In genomic region chr22:23218053-23218866, GRCh38 we compare ENCODE assay signal across 9 cellular contexts. TPM values are rescaled to one million over a fixed set of nuclear protein-coding genes. Genes with fewer than 3 reads are reported as not detected.
DNase-seq lines count a peak whose midpoint lies in the region; ATAC-seq and TF ChIP-seq lines count a peak whose summit lies in the region.
"Had no signal": no experiment of that assay in that cellular context is flagged by ENCODE, and none has a peak within 500 bp of the region (broad histone marks: within the 10 kb centered on the region; RNA-seq: fewer than 3 reads in every experiment).

No MANE protein-coding gene starts in this region.

- intact Hi-C loops in left lung (cut with DNase I), result loop anchor here in 1 of 2 donors (5.0 kb wide), 1 partner anchor 36 kb away; the partner anchor contains the start of gene BCR

- H3K36me3 ChIP-seq in HUES6 (ENCODE audit: control insufficient read depth, insufficient read depth, low read length), result no peaks in the 10 kb centered on the region
- no peaks in the 10 kb centered on the region for H3K36me3 ChIP-seq in left lung

- peak overlapping the region; percentile 35 for H3K9ac ChIP-seq in HUES6 (ENCODE audit: low read length)

- peak overlapping the region; percentile 71 for H3K27ac Mint-ChIP-seq in activated CD8-positive, alpha-beta T cell treated with anti-CD3 and anti-CD28 coated beads, Interleukin-2, amount 10 ng/mL, durations not matched to agents 7 days and 5 days
- H3K27ac Mint-ChIP-seq in stimulated activated naive B cell treated with anti-CD40 and anti-IgM and Interleukin-4, amounts not matched to agents 10 μg/mL and 1 μg/mL and 100 μg/mL, for 72 hours, result peak overlapping the region; percentile 85

- TF ChIP-seq CTCF in left lung (IDR thresholded peaks at IDR 0.05), result no peak

- H3K4me3 ChIP-seq in HUES6 (ENCODE audit: low read depth, low read length) (peak overlapping the region; percentile 6; the same call in 1 of the 2 replicates), left lung (no peak overlapping the region)

- ATAC-seq in activated CD8-positive, alpha-beta T cell treated with anti-CD3 and anti-CD28 coated beads, Interleukin-2, amount 10 ng/mL, durations not matched to agents 7 days and 5 days, result no peak
- ATAC-seq in left lung (no peak), HG03521 (IDR thresholded peaks at IDR 0.05; ENCODE audit: unreplicated experiment) (no peak)
- no peak for ATAC-seq in stimulated activated naive B cell treated with anti-CD40 and anti-IgM and Interleukin-4, amounts not matched to agents 10 μg/mL and 1 μg/mL and 100 μg/mL, for 72 hours (replicated peaks)

- H3K9me3 ChIP-seq in HUES6 (ENCODE audit: control insufficient read depth, insufficient read depth, low read depth, low read length), result no peaks in the 10 kb centered on the region
- H3K9me3 ChIP-seq in left lung, result no peaks in the 10 kb centered on the region

- H3K27ac ChIP-seq in HUES6 (ENCODE audit: low read depth, low read length) (no peak overlapping the region), left lung (peak overlapping the region; percentile 81 to 83)

- H3K4me1 Mint-ChIP-seq in activated CD8-positive, alpha-beta T cell treated with anti-CD3 and anti-CD28 coated beads, Interleukin-2, amount 10 ng/mL, durations not matched to agents 7 days and 5 days (ENCODE audit: low read depth), result peaks cover 82% of the 10 kb centered on the region
- peaks cover 78 to 100% of the 10 kb centered on the region in 2 donors for H3K4me1 Mint-ChIP-seq in stimulated activated naive B cell treated with anti-CD40 and anti-IgM and Interleukin-4, amounts not matched to agents 10 μg/mL and 1 μg/mL and 100 μg/mL, for 72 hours

- H3K27me3 ChIP-seq in HUES6 (ENCODE audit: control insufficient read depth, insufficient read depth, low read length) (no peaks in the 10 kb centered on the region), left lung (no peaks in the 10 kb centered on the region)

- peaks cover 7% of the 10 kb centered on the region for H3K36me3 Mint-ChIP-seq in activated CD8-positive, alpha-beta T cell treated with anti-CD3 and anti-CD28 coated beads, Interleukin-2, amount 10 ng/mL, durations not matched to agents 7 days and 5 days (ENCODE audit: low read depth)
- H3K36me3 Mint-ChIP-seq in stimulated activated naive B cell treated with anti-CD40 and anti-IgM and Interleukin-4, amounts not matched to agents 10 μg/mL and 1 μg/mL and 100 μg/mL, for 72 hours, result peaks cover 1 to 7% of the 10 kb centered on the region in 2 donors

- no peaks in the 10 kb centered on the region for H3K27me3 Mint-ChIP-seq in activated CD8-positive, alpha-beta T cell treated with anti-CD3 and anti-CD28 coated beads, Interleukin-2, amount 10 ng/mL, durations not matched to agents 7 days and 5 days (ENCODE audit: low read depth)
- H3K27me3 Mint-ChIP-seq in stimulated activated naive B cell treated with anti-CD40 and anti-IgM and Interleukin-4, amounts not matched to agents 10 μg/mL and 1 μg/mL and 100 μg/mL, for 72 hours, result no peaks in the 10 kb centered on the region

- POLR2A ChIA-PET in activated CD8-positive, alpha-beta T cell treated with anti-CD3 and anti-CD28 coated beads, Interleukin-2, amount 10 ng/mL, durations not matched to agents 7 days and 5 days (lab: Charles Lee), result interaction anchor here (1.3 kb wide), 1 partner anchor 32 kb away, joined by 3 read pairs; no protein-coding TSS in a partner anchor

- no peak for DNase-seq in activated CD8-positive, alpha-beta T cell treated with anti-CD3 and anti-CD28 coated beads, Interleukin-2, amount 10 ng/mL, durations not matched to agents 7 days and 5 days
- no peak for DNase-seq in left lung
- DNase-seq in stimulated activated naive B cell treated with anti-CD40 and anti-IgM and Interleukin-4, amounts not matched to agents 10 μg/mL and 1 μg/mL and 100 μg/mL, for 72 hours, result no peak
- DNase-seq in activated CD4-positive, CD25-positive, alpha-beta regulatory T cell treated with anti-CD3 and anti-CD28 coated beads, Interleukin-2, amount 50 U/mL, for 72 hours, result no peak
- DNase-seq in SKM-1 (lab: John Stamatoyannopoulos, UW; ENCODE audit: unreplicated experiment), result no peak
- no peak for DNase-seq in GF-D8 (lab: John Stamatoyannopoulos, UW)
- DNase-seq: activated gamma-delta T cell treated with Interleukin-2 at 50 U/mL for 16 hours had no signal

- no peak overlapping the region for H3K4me3 Mint-ChIP-seq in activated CD8-positive, alpha-beta T cell treated with anti-CD3 and anti-CD28 coated beads, Interleukin-2, amount 10 ng/mL, durations not matched to agents 7 days and 5 days
- peak overlapping the region; percentile 70 to 76 for H3K4me3 Mint-ChIP-seq in stimulated activated naive B cell treated with anti-CD40 and anti-IgM and Interleukin-4, amounts not matched to agents 10 μg/mL and 1 μg/mL and 100 μg/mL, for 72 hours

- H3K4me1 ChIP-seq in HUES6 (ENCODE audit: control insufficient read depth, insufficient read depth, low read length) (peaks cover 47% of the 10 kb centered on the region), left lung (peaks cover 65 to 100% of the 10 kb centered on the region in 2 donors)

- CTCF ChIA-PET in activated CD8-positive, alpha-beta T cell treated with anti-CD3 and anti-CD28 coated beads, Interleukin-2, amount 10 ng/mL, durations not matched to agents 7 days and 5 days (lab: Charles Lee), result interaction anchor here (1.2 to 2.5 kb wide), 2 partner anchors 25 to 72 kb away, joined by 3 to 10 read pairs; no protein-coding TSS in a partner anchor

- no peaks in the 10 kb centered on the region for H3K9me3 Mint-ChIP-seq in activated CD8-positive, alpha-beta T cell treated with anti-CD3 and anti-CD28 coated beads, Interleukin-2, amount 10 ng/mL, durations not matched to agents 7 days and 5 days (ENCODE audit: insufficient read depth)
- no peaks in the 10 kb centered on the region for H3K9me3 Mint-ChIP-seq in stimulated activated naive B cell treated with anti-CD40 and anti-IgM and Interleukin-4, amounts not matched to agents 10 μg/mL and 1 μg/mL and 100 μg/mL, for 72 hours

RNA-seq across cellular contexts. Expression of gene BCR, which starts 38.0 kb away (rescaled TPM):
- total RNA-seq in activated CD8-positive, alpha-beta T cell treated with anti-CD3 and anti-CD28 coated beads, Interleukin-2, amount 10 ng/mL, durations not matched to agents 7 days and 5 days, result 10 to 100 TPM; 31.1 to 31.9 TPM
- total RNA-seq in left lung, result 10 to 100 TPM; 66.1 to 70.4 TPM
